13 cellular contexts compared by ENCODE assay signal in genomic region chr19:49486232-49486631, GRCh38. TPM values are rescaled to one million over a fixed set of nuclear protein-coding genes. Genes with fewer than 3 reads are reported as not detected.
DNase-seq lines count a peak whose midpoint lies in the region; ATAC-seq and TF ChIP-seq lines count a peak whose summit lies in the region.
"Had no signal": no experiment of that assay in that cellular context is flagged by ENCODE, and none has a peak within 500 bp of the region (broad histone marks: within the 10 kb centered on the region; RNA-seq: fewer than 3 reads in every experiment).

No MANE protein-coding gene starts in this region.

- peaks cover 69% of the 10 kb centered on the region for H3K36me3 Mint-ChIP-seq in activated naive CD4-positive, alpha-beta T cell treated with anti-CD3 and anti-CD28 coated beads, Interleukin-2, amount 10 ng/mL, durations not matched to agents 7 days and 5 days
- peaks cover 49% of the 10 kb centered on the region for H3K36me3 Mint-ChIP-seq in T-cell
- H3K36me3 Mint-ChIP-seq in glutamatergic neuron (ENCODE audit: unreplicated experiment): no peaks in the 10 kb centered on the region
- peaks cover 39 to 44% of the 10 kb centered on the region in 2 donors for H3K36me3 Mint-ChIP-seq in stimulated activated naive B cell treated with anti-CD40 and anti-IgM and Interleukin-4, amounts not matched to agents 10 μg/mL and 1 μg/mL and 100 μg/mL, for 72 hours

- no peak for DNase-seq in activated naive CD4-positive, alpha-beta T cell treated with anti-CD3 and anti-CD28 coated beads, Interleukin-2, amount 10 ng/mL, durations not matched to agents 7 days and 5 days
- no peak for DNase-seq in activated naive CD4-positive, alpha-beta T cell treated with Interleukin-2 at 50 U/mL for 16 hours
- DNase-seq in T-cell (peak in 1 of 34 experiments; percentile 7), glutamatergic neuron (no peak), NCI-H1694 treated with DMSO at 0.1 percent for 48 hours (lab: John Stamatoyannopoulos, UW) (no peak), NCI-H1417 (lab: John Stamatoyannopoulos, UW) (no peak), NCI-H146 (lab: John Stamatoyannopoulos, UW) (no peak)
- no peak for DNase-seq in stimulated activated naive B cell treated with anti-CD40 and anti-IgM and Interleukin-4, amounts not matched to agents 10 μg/mL and 1 μg/mL and 100 μg/mL, for 72 hours
- DNase-seq: activated gamma-delta T cell, AML-193, MG63, NCI-H226, RPMI8226 had no signal

- peaks cover 8% of the 10 kb centered on the region for H3K27me3 Mint-ChIP-seq in activated naive CD4-positive, alpha-beta T cell treated with anti-CD3 and anti-CD28 coated beads, Interleukin-2, amount 10 ng/mL, durations not matched to agents 7 days and 5 days
- H3K27me3 Mint-ChIP-seq in T-cell (no peaks in the 10 kb centered on the region), glutamatergic neuron (ENCODE audit: unreplicated experiment) (peaks cover 13% of the 10 kb centered on the region)
- no peaks in the 10 kb centered on the region for H3K27me3 Mint-ChIP-seq in stimulated activated naive B cell treated with anti-CD40 and anti-IgM and Interleukin-4, amounts not matched to agents 10 μg/mL and 1 μg/mL and 100 μg/mL, for 72 hours

- H3K27ac Mint-ChIP-seq in activated naive CD4-positive, alpha-beta T cell treated with anti-CD3 and anti-CD28 coated beads, Interleukin-2, amount 10 ng/mL, durations not matched to agents 7 days and 5 days: peak overlapping the region; percentile 78
- peak overlapping the region; percentile 69 to 74 for H3K27ac Mint-ChIP-seq in T-cell
- H3K27ac Mint-ChIP-seq in glutamatergic neuron (ENCODE audit: unreplicated experiment): peak overlapping the region; percentile 64
- H3K27ac Mint-ChIP-seq in stimulated activated naive B cell treated with anti-CD40 and anti-IgM and Interleukin-4, amounts not matched to agents 10 μg/mL and 1 μg/mL and 100 μg/mL, for 72 hours: peak overlapping the region; percentile 90

- POLR2A ChIA-PET in T-cell (lab: Charles Lee): interaction anchor here in 1 of 2 donors (0.6 kb wide), 1 partner anchor 33 kb away, joined by 4 read pairs; no protein-coding TSS in a partner anchor

- H3K4me3 Mint-ChIP-seq in activated naive CD4-positive, alpha-beta T cell treated with anti-CD3 and anti-CD28 coated beads, Interleukin-2, amount 10 ng/mL, durations not matched to agents 7 days and 5 days: no peak overlapping the region
- H3K4me3 Mint-ChIP-seq in T-cell (peak overlapping the region in 1 of 3 donors; percentile 50), glutamatergic neuron (ENCODE audit: unreplicated experiment) (peak overlapping the region; percentile 25)
- H3K4me3 Mint-ChIP-seq in stimulated activated naive B cell treated with anti-CD40 and anti-IgM and Interleukin-4, amounts not matched to agents 10 μg/mL and 1 μg/mL and 100 μg/mL, for 72 hours: peak overlapping the region; percentile 44 to 67

- ATAC-seq in T-cell (replicated peaks in 1 of 4): no peak
- ATAC-seq in stimulated activated naive B cell treated with anti-CD40 and anti-IgM and Interleukin-4, amounts not matched to agents 10 μg/mL and 1 μg/mL and 100 μg/mL, for 72 hours (replicated peaks): no peak

- H3K4me1 Mint-ChIP-seq in activated naive CD4-positive, alpha-beta T cell treated with anti-CD3 and anti-CD28 coated beads, Interleukin-2, amount 10 ng/mL, durations not matched to agents 7 days and 5 days: peaks cover 55% of the 10 kb centered on the region
- peaks cover 34 to 60% (median 58%) of the 10 kb centered on the region in 3 donors for H3K4me1 Mint-ChIP-seq in T-cell
- peaks cover 4% of the 10 kb centered on the region for H3K4me1 Mint-ChIP-seq in glutamatergic neuron (ENCODE audit: low read depth, unreplicated experiment)
- H3K4me1 Mint-ChIP-seq in stimulated activated naive B cell treated with anti-CD40 and anti-IgM and Interleukin-4, amounts not matched to agents 10 μg/mL and 1 μg/mL and 100 μg/mL, for 72 hours: peaks cover 20 to 44% of the 10 kb centered on the region in 2 donors

- no peaks in the 10 kb centered on the region for H3K9me3 Mint-ChIP-seq in activated naive CD4-positive, alpha-beta T cell treated with anti-CD3 and anti-CD28 coated beads, Interleukin-2, amount 10 ng/mL, durations not matched to agents 7 days and 5 days
- no peaks in the 10 kb centered on the region for H3K9me3 Mint-ChIP-seq in T-cell
- peaks cover 21% of the 10 kb centered on the region for H3K9me3 Mint-ChIP-seq in glutamatergic neuron (ENCODE audit: unreplicated experiment)
- H3K9me3 Mint-ChIP-seq in stimulated activated naive B cell treated with anti-CD40 and anti-IgM and Interleukin-4, amounts not matched to agents 10 μg/mL and 1 μg/mL and 100 μg/mL, for 72 hours: no peaks in the 10 kb centered on the region

- CTCF ChIA-PET in activated naive CD4-positive, alpha-beta T cell treated with anti-CD3 and anti-CD28 coated beads, Interleukin-2, amount 10 ng/mL, durations not matched to agents 7 days and 5 days (lab: Charles Lee): interaction anchor here (2.0 kb wide), 1 partner anchor 10 kb away, joined by 13 read pairs; no protein-coding TSS in a partner anchor
- CTCF ChIA-PET in T-cell (lab: Charles Lee): no interaction called here

- TF ChIP-seq CTCF in glutamatergic neuron (IDR thresholded peaks at IDR 0.05; ENCODE audit: partially characterized antibody, unreplicated experiment): no peak

RNA-seq across cellular contexts. Expression of gene RPL13A, which starts 1.2 kb away (rescaled TPM):
- 1,000 to 10,000 TPM; 5,307 to 6,396 (median 5,878) TPM for total RNA-seq in T-cell
- total RNA-seq in glutamatergic neuron (ENCODE audit: unreplicated experiment): 1,648 TPM

RNA-seq across cellular contexts. Expression of gene RPS11, which starts 10.0 kb away (rescaled TPM):
- total RNA-seq in T-cell: 1,000 to 10,000 TPM; 2,401 to 3,215 (median 2,914) TPM
- total RNA-seq in glutamatergic neuron (ENCODE audit: unreplicated experiment): 1,862 TPM

RNA-seq across cellular contexts. Expression of gene FLT3LG, which starts 12.2 kb away (rescaled TPM):
- total RNA-seq in T-cell: 100 to 1,000 TPM; 238 to 356 (median 260) TPM
- total RNA-seq in glutamatergic neuron (ENCODE audit: unreplicated experiment): 13.1 TPM

RNA-seq across cellular contexts. Expression of gene FCGRT, which starts 26.2 kb away (rescaled TPM):
- total RNA-seq in T-cell (10 to 100 TPM; 20.3 to 41.5 (median 26.4) TPM), glutamatergic neuron (ENCODE audit: unreplicated experiment) (8.9 TPM)

RNA-seq across cellular contexts. Expression of gene ALDH16A1, which starts 33.2 kb away (rescaled TPM):
- total RNA-seq in T-cell (10 to 100 TPM; 32.8 to 57.2 (median 46.3) TPM), glutamatergic neuron (ENCODE audit: unreplicated experiment) (28.6 TPM)

Comparison
In these comparisons a context has a peak if more than half of its experiments do, and no peak if none do; other contexts are left out.
1. RNA of gene FLT3LG, which starts 12.2 kb away (total RNA-seq): 238 to 356 TPM in T-cell; 13.1 TPM in glutamatergic neuron (single experiment); every median in the first group is over 10 times any median in the second.
2. Peak in every context shown above with its lines, with median percentiles within 50 percentile points of each other: H3K27ac Mint-ChIP-seq.